Comparison of ENCODE assay signal across 8 cellular contexts in the genomic region with DNA sequence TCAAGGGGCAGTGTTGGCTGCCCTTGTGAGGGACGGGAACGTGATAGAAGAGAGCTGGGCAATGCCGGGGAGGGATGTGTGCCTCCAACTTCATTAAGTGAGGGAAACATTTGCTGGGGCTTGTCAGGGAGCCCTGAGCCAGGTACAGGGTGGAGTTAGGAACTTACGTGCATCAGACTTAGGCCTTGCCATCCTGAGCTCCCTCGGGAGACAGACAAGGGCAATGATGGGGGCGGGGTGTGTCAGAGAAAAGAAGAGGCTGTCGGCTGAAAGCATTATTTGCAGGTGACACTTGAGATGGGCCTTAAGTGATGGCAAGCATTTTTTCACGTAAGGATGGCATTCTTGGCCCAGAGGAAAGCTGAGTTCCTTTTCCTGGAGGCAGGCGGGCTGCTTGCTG.
DNase-seq lines count a peak whose midpoint lies in the region; ATAC-seq, FAIRE-seq and TF ChIP-seq lines count a peak whose summit lies in the region.

No MANE protein-coding gene starts in this region.

- TF ChIP-seq CTCF in foreskin fibroblast (IDR thresholded peaks at IDR 0.05; ENCODE audit: low read depth, low read length), result no peak

- H3K4me3 ChIP-seq in rectal smooth muscle tissue (ENCODE audit: low read length) (peak overlapping the region; percentile 64), foreskin fibroblast (ENCODE audit: low read depth in 1 of 2, low read length in 2 of 2) (no peak overlapping the region)

- ATAC-seq in HG03135 (IDR thresholded peaks at IDR 0.05; ENCODE audit: unreplicated experiment) (no peak), GM18498 (IDR thresholded peaks at IDR 0.05; ENCODE audit: unreplicated experiment) (no peak)

- H3K27ac ChIP-seq in epithelial cell of prostate (peak overlapping the region; percentile 29), rectal smooth muscle tissue (ENCODE audit: low read depth, low read length) (peak overlapping the region; percentile 95)

- peaks cover 27% of the 10 kb centered on the region for H3K4me1 ChIP-seq in rectal smooth muscle tissue (ENCODE audit: control insufficient read depth, insufficient read depth, low read length)

- peak overlapping the region; percentile 38 for H3K9ac ChIP-seq in rectal smooth muscle tissue (ENCODE audit: low read length)

- peaks cover 23% of the 10 kb centered on the region for H3K36me3 ChIP-seq in rectal smooth muscle tissue (ENCODE audit: control insufficient read depth, insufficient read depth, low read length)

- TF ChIP-seq POLR2A in H54 (IDR thresholded peaks at IDR 0.05; ENCODE audit: low read depth, low read length), result no peak

- FAIRE-seq in H54 (lab: Jason Lieb, UNC), result no peak

- DNase-seq in DMS153 (lab: John Stamatoyannopoulos, UW) (peak; percentile 48), NCI-H2196 treated with DMSO at 0.1 percent for 48 hours (lab: John Stamatoyannopoulos, UW; ENCODE audit: unreplicated experiment) (peak; percentile 76), epithelial cell of prostate (ENCODE audit: low read depth, low spot score) (no peak), H54 (ENCODE audit: insufficient read length, low spot score) (no peak), foreskin fibroblast (no peak)

- no peaks in the 10 kb centered on the region for H3K27me3 ChIP-seq in rectal smooth muscle tissue (ENCODE audit: control insufficient read depth, insufficient read depth, low read length)

Comparison
In these comparisons a context has a peak if more than half of its experiments do, and no peak if none do; other contexts are left out.
1. DNase-seq: peak in DMS153 (single experiment) and NCI-H2196 treated with DMSO at 0.1 percent for 48 hours (single experiment); none in epithelial cell of prostate (single experiment), H54 (single experiment) and foreskin fibroblast (0 of 2).